Comparison of ENCODE assay signal across 2 cellular contexts in the genomic region with DNA sequence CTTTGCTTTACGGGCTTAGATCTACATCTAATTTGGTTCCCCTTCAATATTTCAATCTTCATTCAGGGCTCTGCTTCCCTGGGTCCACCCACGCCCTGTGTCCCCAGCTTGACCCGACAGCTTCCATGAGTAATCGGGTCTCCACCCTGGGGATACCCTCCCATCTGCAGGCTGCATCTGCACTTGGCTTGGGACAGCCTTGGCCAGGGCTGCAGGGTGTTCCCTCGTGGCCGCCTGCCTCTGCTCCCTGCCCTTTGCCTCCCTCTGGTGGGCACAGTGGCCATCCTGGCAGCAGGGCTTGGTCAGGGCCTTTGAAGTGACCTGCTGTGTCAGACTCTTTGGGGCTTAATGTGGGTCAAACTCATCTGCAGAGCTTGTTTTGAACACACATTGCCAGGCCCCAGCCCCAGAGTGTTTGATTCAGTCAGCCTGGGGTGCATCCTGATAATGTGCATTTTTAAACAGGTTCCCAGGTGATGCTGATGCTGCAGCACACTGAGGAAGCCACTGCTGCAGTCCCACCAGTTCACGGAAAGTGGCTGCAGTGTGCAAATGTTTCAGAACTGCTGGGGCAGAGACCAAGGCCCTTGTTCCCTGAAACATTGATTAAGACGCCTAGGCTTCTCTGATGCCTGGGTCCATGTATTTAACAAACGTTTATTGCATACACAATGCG.
TF ChIP-seq lines count a peak whose summit lies in the region.

No MANE protein-coding gene starts in this region.

TF ChIP-seq in IMR-90, 13 proteins besides CTCF, POLR2A, EP300 and RAD21 (continued from another document):
- TF ChIP-seq FOS (IDR thresholded peaks at IDR 0.05; ENCODE audit: low read depth, low read length) = no peak

TF ChIP-seq in GM12878, 131 proteins besides CTCF, POLR2A, EP300 and RAD21:
- TF ChIP-seq, protein P1, sequence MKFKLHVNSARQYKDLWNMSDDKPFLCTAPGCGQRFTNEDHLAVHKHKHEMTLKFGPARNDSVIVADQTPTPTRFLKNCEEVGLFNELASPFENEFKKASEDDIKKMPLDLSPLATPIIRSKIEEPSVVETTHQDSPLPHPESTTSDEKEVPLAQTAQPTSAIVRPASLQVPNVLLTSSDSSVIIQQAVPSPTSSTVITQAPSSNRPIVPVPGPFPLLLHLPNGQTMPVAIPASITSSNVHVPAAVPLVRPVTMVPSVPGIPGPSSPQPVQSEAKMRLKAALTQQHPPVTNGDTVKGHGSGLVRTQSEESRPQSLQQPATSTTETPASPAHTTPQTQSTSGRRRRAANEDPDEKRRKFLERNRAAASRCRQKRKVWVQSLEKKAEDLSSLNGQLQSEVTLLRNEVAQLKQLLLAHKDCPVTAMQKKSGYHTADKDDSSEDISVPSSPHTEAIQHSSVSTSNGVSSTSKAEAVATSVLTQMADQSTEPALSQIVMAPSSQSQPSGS (IDR thresholded peaks at IDR 0.05; ENCODE audit: low read length) = no peak
- no peak for TF ChIP-seq ASH2L (IDR thresholded peaks at IDR 0.05; ENCODE audit: borderline replicate concordance, low read depth)
- no peak for TF ChIP-seq LARP7 (IDR thresholded peaks at IDR 0.05)
- TF ChIP-seq SREBF1 (IDR thresholded peaks at IDR 0.05; ENCODE audit: low read length) = no peak
- no peak for TF ChIP-seq ZNF274 (IDR thresholded peaks at IDR 0.05; ENCODE audit: insufficient read depth, insufficient read length)
- no peak for TF ChIP-seq RELA (IDR thresholded peaks at IDR 0.05; ENCODE audit: borderline replicate concordance, partially characterized antibody)
- no peak for TF ChIP-seq FOXK2 (IDR thresholded peaks at IDR 0.05)
- TF ChIP-seq, protein P2, sequence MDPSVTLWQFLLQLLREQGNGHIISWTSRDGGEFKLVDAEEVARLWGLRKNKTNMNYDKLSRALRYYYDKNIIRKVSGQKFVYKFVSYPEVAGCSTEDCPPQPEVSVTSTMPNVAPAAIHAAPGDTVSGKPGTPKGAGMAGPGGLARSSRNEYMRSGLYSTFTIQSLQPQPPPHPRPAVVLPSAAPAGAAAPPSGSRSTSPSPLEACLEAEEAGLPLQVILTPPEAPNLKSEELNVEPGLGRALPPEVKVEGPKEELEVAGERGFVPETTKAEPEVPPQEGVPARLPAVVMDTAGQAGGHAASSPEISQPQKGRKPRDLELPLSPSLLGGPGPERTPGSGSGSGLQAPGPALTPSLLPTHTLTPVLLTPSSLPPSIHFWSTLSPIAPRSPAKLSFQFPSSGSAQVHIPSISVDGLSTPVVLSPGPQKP (IDR thresholded peaks at IDR 0.05; ENCODE audit: low read depth, low read length) = no peak
- TF ChIP-seq, protein P3, sequence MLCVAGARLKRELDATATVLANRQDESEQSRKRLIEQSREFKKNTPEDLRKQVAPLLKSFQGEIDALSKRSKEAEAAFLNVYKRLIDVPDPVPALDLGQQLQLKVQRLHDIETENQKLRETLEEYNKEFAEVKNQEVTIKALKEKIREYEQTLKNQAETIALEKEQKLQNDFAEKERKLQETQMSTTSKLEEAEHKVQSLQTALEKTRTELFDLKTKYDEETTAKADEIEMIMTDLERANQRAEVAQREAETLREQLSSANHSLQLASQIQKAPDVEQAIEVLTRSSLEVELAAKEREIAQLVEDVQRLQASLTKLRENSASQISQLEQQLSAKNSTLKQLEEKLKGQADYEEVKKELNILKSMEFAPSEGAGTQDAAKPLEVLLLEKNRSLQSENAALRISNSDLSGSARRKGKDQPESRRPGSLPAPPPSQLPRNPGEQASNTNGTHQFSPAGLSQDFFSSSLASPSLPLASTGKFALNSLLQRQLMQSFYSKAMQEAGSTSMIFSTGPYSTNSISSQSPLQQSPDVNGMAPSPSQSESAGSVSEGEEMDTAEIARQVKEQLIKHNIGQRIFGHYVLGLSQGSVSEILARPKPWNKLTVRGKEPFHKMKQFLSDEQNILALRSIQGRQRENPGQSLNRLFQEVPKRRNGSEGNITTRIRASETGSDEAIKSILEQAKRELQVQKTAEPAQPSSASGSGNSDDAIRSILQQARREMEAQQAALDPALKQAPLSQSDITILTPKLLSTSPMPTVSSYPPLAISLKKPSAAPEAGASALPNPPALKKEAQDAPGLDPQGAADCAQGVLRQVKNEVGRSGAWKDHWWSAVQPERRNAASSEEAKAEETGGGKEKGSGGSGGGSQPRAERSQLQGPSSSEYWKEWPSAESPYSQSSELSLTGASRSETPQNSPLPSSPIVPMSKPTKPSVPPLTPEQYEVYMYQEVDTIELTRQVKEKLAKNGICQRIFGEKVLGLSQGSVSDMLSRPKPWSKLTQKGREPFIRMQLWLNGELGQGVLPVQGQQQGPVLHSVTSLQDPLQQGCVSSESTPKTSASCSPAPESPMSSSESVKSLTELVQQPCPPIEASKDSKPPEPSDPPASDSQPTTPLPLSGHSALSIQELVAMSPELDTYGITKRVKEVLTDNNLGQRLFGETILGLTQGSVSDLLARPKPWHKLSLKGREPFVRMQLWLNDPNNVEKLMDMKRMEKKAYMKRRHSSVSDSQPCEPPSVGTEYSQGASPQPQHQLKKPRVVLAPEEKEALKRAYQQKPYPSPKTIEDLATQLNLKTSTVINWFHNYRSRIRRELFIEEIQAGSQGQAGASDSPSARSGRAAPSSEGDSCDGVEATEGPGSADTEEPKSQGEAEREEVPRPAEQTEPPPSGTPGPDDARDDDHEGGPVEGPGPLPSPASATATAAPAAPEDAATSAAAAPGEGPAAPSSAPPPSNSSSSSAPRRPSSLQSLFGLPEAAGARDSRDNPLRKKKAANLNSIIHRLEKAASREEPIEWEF (IDR thresholded peaks at IDR 0.05; ENCODE audit: insufficient replicate concordance, low read depth, low read length) = no peak
- TF ChIP-seq, protein P4, sequence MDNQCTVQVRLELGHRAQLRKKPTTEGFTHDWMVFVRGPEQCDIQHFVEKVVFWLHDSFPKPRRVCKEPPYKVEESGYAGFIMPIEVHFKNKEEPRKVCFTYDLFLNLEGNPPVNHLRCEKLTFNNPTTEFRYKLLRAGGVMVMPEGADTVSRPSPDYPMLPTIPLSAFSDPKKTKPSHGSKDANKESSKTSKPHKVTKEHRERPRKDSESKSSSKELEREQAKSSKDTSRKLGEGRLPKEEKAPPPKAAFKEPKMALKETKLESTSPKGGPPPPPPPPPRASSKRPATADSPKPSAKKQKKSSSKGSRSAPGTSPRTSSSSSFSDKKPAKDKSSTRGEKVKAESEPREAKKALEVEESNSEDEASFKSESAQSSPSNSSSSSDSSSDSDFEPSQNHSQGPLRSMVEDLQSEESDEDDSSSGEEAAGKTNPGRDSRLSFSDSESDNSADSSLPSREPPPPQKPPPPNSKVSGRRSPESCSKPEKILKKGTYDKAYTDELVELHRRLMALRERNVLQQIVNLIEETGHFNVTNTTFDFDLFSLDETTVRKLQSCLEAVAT (IDR thresholded peaks at IDR 0.05) = no peak
- no peak for TF ChIP-seq MYC (IDR thresholded peaks at IDR 0.05; ENCODE audit: insufficient read depth, insufficient read length, insufficient replicate concordance, low read length, severe bottlenecking)
- no peak for TF ChIP-seq TCF12 (IDR thresholded peaks at IDR 0.05; ENCODE audit: low read depth, low read length)
- TF ChIP-seq MEF2A (IDR thresholded peaks at IDR 0.05; ENCODE audit: insufficient read depth, low read depth, low read length) = no peak
- TF ChIP-seq, protein P5, sequence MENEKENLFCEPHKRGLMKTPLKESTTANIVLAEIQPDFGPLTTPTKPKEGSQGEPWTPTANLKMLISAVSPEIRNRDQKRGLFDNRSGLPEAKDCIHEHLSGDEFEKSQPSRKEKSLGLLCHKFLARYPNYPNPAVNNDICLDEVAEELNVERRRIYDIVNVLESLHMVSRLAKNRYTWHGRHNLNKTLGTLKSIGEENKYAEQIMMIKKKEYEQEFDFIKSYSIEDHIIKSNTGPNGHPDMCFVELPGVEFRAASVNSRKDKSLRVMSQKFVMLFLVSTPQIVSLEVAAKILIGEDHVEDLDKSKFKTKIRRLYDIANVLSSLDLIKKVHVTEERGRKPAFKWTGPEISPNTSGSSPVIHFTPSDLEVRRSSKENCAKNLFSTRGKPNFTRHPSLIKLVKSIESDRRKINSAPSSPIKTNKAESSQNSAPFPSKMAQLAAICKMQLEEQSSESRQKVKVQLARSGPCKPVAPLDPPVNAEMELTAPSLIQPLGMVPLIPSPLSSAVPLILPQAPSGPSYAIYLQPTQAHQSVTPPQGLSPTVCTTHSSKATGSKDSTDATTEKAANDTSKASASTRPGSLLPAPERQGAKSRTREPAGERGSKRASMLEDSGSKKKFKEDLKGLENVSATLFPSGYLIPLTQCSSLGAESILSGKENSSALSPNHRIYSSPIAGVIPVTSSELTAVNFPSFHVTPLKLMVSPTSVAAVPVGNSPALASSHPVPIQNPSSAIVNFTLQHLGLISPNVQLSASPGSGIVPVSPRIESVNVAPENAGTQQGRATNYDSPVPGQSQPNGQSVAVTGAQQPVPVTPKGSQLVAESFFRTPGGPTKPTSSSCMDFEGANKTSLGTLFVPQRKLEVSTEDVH (IDR thresholded peaks at IDR 0.05; ENCODE audit: low read depth, partially characterized antibody) = no peak
- no peak for TF ChIP-seq PAX5 (IDR thresholded peaks at IDR 0.05; ENCODE audit: borderline replicate concordance, low read depth, low read length)
- no peak for TF ChIP-seq EGR1 (IDR thresholded peaks at IDR 0.05; ENCODE audit: borderline replicate concordance in 1 of 2, low read depth in 2 of 2, low read length in 2 of 2)
- TF ChIP-seq, protein P6, sequence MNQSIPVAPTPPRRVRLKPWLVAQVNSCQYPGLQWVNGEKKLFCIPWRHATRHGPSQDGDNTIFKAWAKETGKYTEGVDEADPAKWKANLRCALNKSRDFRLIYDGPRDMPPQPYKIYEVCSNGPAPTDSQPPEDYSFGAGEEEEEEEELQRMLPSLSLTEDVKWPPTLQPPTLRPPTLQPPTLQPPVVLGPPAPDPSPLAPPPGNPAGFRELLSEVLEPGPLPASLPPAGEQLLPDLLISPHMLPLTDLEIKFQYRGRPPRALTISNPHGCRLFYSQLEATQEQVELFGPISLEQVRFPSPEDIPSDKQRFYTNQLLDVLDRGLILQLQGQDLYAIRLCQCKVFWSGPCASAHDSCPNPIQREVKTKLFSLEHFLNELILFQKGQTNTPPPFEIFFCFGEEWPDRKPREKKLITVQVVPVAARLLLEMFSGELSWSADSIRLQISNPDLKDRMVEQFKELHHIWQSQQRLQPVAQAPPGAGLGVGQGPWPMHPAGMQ (IDR thresholded peaks at IDR 0.05; ENCODE audit: borderline replicate concordance) = no peak
